Comparison of ENCODE assay signal across 10 cellular contexts in the genomic region with DNA sequence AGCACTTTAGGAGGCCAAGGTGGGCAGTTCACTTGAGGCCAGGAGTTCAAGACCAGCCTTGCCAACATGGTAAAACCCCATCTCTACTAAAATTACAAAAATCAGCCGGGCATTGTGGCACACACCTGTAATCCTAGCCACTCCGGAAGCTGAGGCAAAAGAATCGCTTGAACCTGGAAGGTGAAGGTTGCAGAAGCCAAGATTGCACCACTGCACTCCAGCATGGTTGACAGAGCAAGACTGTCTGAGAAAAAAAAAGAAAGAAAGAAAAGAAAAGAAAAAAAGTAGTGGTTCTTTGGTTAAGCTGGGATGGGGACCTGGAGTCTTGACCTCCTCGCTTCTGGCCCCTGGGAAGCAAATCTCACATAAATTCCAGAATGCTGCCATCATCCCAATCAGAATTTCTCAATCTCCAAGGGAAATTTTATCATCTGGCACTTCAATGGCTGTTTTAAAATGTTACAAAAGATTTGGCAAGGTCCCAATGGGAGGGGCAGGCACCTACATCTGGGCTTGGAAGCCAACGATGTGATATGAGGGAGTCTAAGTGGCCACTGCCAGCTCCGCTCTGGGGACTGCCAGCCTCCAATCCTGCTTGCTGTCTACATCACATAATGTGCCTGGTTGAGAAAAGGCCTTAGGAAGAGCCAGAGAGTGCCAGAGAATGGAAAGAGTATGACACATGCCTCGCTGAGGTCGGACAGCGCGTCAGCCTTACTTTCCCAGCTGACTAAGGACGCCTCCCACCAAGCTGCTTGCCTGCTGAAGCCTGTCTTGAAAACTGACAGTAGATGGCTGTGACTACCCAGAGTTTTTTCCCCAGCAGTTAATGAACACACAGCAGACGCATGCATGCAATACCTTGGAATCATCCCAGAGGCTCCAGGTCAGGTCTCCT. TPM values are rescaled to one million over a fixed set of nuclear protein-coding genes. Genes with fewer than 3 reads are reported as not detected.
DNase-seq lines count a peak whose midpoint lies in the region; ATAC-seq lines count a peak whose summit lies in the region.
"Had no signal": no experiment of that assay in that cellular context is flagged by ENCODE, and none has a peak within 500 bp of the region (broad histone marks: within the 10 kb centered on the region; RNA-seq: fewer than 3 reads in every experiment).

No MANE protein-coding gene starts in this region.

- no peak overlapping the region for H3K27ac Mint-ChIP-seq in stimulated activated naive CD8-positive, alpha-beta T cell treated with anti-CD3 and anti-CD28 coated beads, Interleukin-15, amount 100 ng/mL, for 72 hours

- H3K4me1 Mint-ChIP-seq in stimulated activated naive CD8-positive, alpha-beta T cell treated with anti-CD3 and anti-CD28 coated beads, Interleukin-15, amount 100 ng/mL, for 72 hours: no peaks in the 10 kb centered on the region

- no peak for ATAC-seq in stimulated activated naive CD8-positive, alpha-beta T cell treated with anti-CD3 and anti-CD28 coated beads, Interleukin-15, amount 100 ng/mL, for 72 hours
- ATAC-seq in GM19351 (IDR thresholded peaks at IDR 0.05; ENCODE audit: unreplicated experiment): no peak
- no peak for ATAC-seq in GM21526 (IDR thresholded peaks at IDR 0.05; ENCODE audit: low FRiP score, unreplicated experiment)

- peaks cover 0 to 2% of the 10 kb centered on the region in 2 donors for H3K4me1 ChIP-seq in mucosa of rectum (ENCODE audit: control insufficient read depth in 2 of 2, insufficient read depth in 2 of 2, low read length in 2 of 2)

- H3K9me3 ChIP-seq in mucosa of rectum (ENCODE audit: control insufficient read depth in 2 of 2, low read length in 2 of 2): no peaks in the 10 kb centered on the region
- H3K9me3 ChIP-seq: BLaER1 treated with 17β-estradiol and CSF1 and Interleukin-3, amounts not matched to agents 10 nM and 100 nM had no signal

- H3K9ac ChIP-seq in mucosa of rectum (ENCODE audit: low read depth in 1 of 2, low read length in 2 of 2): no peak overlapping the region
- H3K9ac ChIP-seq: BLaER1 treated with 17β-estradiol and CSF1 and Interleukin-3, amounts not matched to agents 10 nM and 100 nM had no signal

- no peak overlapping the region for H3K4me3 Mint-ChIP-seq in stimulated activated naive CD8-positive, alpha-beta T cell treated with anti-CD3 and anti-CD28 coated beads, Interleukin-15, amount 100 ng/mL, for 72 hours

- peak overlapping the region; percentile 44 to 48 for H3K27ac ChIP-seq in mucosa of rectum (ENCODE audit: low read depth in 2 of 2, low read length in 2 of 2)
- H3K27ac ChIP-seq: BLaER1 treated with 17β-estradiol and CSF1 and Interleukin-3, amounts not matched to agents 10 nM and 100 nM had no signal

- no peaks in the 10 kb centered on the region for H3K27me3 ChIP-seq in mucosa of rectum (ENCODE audit: control insufficient read depth in 2 of 2, insufficient read depth in 2 of 2, low read length in 2 of 2)
- H3K27me3 ChIP-seq: BLaER1 treated with 17β-estradiol and CSF1 and Interleukin-3, amounts not matched to agents 10 nM and 100 nM had no signal

- H3K4me3 ChIP-seq in mucosa of rectum (ENCODE audit: low read length in 2 of 2): no peak overlapping the region
- H3K4me3 ChIP-seq: BLaER1 treated with 17β-estradiol and CSF1 and Interleukin-3, amounts not matched to agents 10 nM and 100 nM had no signal

- H3K36me3 ChIP-seq in mucosa of rectum (ENCODE audit: control insufficient read depth in 2 of 2, insufficient read depth in 2 of 2, low read length in 2 of 2): no peaks in the 10 kb centered on the region
- H3K36me3 ChIP-seq: BLaER1 treated with 17β-estradiol and CSF1 and Interleukin-3, amounts not matched to agents 10 nM and 100 nM had no signal

- H3K9me3 Mint-ChIP-seq in stimulated activated naive CD8-positive, alpha-beta T cell treated with anti-CD3 and anti-CD28 coated beads, Interleukin-15, amount 100 ng/mL, for 72 hours: no peaks in the 10 kb centered on the region

- DNase-seq in A172 (ENCODE audit: low spot score): peak; percentile 98
- peak; percentile 18 for DNase-seq in NCI-H1092 treated with DMSO at 0.1 percent for 48 hours (lab: John Stamatoyannopoulos, UW)
- peak; percentile 94 for DNase-seq in dedifferentiated amniotic fluid mesenchymal stem cell (ENCODE audit: extremely low spot score)
- no peak for DNase-seq in NCI-H2081 treated with DMSO at 0.1 percent for 48 hours (lab: John Stamatoyannopoulos, UW)
- DNase-seq in stimulated activated naive CD8-positive, alpha-beta T cell treated with anti-CD3 and anti-CD28 coated beads, Interleukin-15, amount 100 ng/mL, for 72 hours: no peak
- DNase-seq: NCI-H187 treated with DMSO at 0.1 percent for 48 hours had no signal

- H3K27me3 Mint-ChIP-seq in stimulated activated naive CD8-positive, alpha-beta T cell treated with anti-CD3 and anti-CD28 coated beads, Interleukin-15, amount 100 ng/mL, for 72 hours: no peaks in the 10 kb centered on the region

RNA-seq across cellular contexts. Expression of a gene that starts 42.1 kb away (rescaled TPM):
- total RNA-seq in A172 (2014; rRNA removed; shearing (Covaris generic)): 1,029 and 1,161 TPM in 2 replicates

Comparison
In these comparisons a context has a peak if more than half of its experiments do, and no peak if none do; other contexts are left out.
1. DNase-seq: peak in A172 (single experiment), NCI-H1092 treated with DMSO at 0.1 percent for 48 hours (single experiment) and dedifferentiated amniotic fluid mesenchymal stem cell (single experiment); none in NCI-H2081 treated with DMSO at 0.1 percent for 48 hours (single experiment) and stimulated activated naive CD8-positive, alpha-beta T cell treated with anti-CD3 and anti-CD28 coated beads, Interleukin-15, amount 100 ng/mL, for 72 hours (0 of 2).